16 cellular contexts compared by ENCODE assay signal in genomic region chr20:8755340-8756118, GRCh38.
DNase-seq lines count a peak whose midpoint lies in the region; ATAC-seq and TF ChIP-seq lines count a peak whose summit lies in the region.
"Had no signal": no experiment of that assay in that cellular context is flagged by ENCODE, and none has a peak within 500 bp of the region (broad histone marks: within the 10 kb centered on the region; RNA-seq: fewer than 3 reads in every experiment).

No MANE protein-coding gene starts in this region.

- H2BK5ac ChIP-seq in IMR-90 (ENCODE audit: low read depth, low read length, poor library complexity, severe bottlenecking) (no peak overlapping the region), mesenchymal stem cell (ENCODE audit: low read depth, low read length, poor library complexity, severe bottlenecking) (no peak overlapping the region)

- H2AK5ac ChIP-seq in IMR-90 (ENCODE audit: low read depth, low read length) (0 out of 2 replicates have a peak overlapping the region, but pooled peaks have one; percentile 57), mesenchymal stem cell (ENCODE audit: low read length, severe bottlenecking) (peak overlapping the region; percentile 94)

- in situ Hi-C loops in IMR-90 (cut with MboI; ENCODE audit: low sequenced_read_pairs), result loop anchor here (10.0 kb wide), 1 partner anchor 849 kb away; no protein-coding TSS in a partner anchor

- peak overlapping the region; percentile 51; the same call in 1 of the 2 replicates for H3K18ac ChIP-seq in IMR-90 (ENCODE audit: low read depth, low read length)
- H3K18ac ChIP-seq in mesenchymal stem cell (ENCODE audit: low read depth in 1 of 2, low read length in 2 of 2), result no peak overlapping the region

- H2BK15ac ChIP-seq in IMR-90 (ENCODE audit: low read depth, low read length), result no peak overlapping the region
- H2BK15ac ChIP-seq in mesenchymal stem cell (ENCODE audit: low read depth, poor library complexity, severe bottlenecking), result no peak overlapping the region

- no peak for TF ChIP-seq POLR2A in IMR-90 (IDR thresholded peaks at IDR 0.05; ENCODE audit: low read depth, low read length)

- H2AK9ac ChIP-seq in IMR-90 (replicated peaks; ENCODE audit: low read depth, low read length, poor library complexity), result no peak overlapping the region

- H2BK20ac ChIP-seq in IMR-90 (ENCODE audit: low read depth, low read length), result 0 out of 2 replicates have a peak overlapping the region, but pooled peaks have one; percentile 42

- intact Hi-C loops in IMR-90 (cut with micrococcal nuclease), result loop anchor here (5.0 kb wide), 3 partner anchors 97 to 857 kb away; partner anchors contain the start of gene PLCB4

- H3K36me3 ChIP-seq in IMR-90 (ENCODE audit: control insufficient read depth, insufficient read depth, low read length) (no peaks in the 10 kb centered on the region), mesenchymal stem cell (ENCODE audit: control insufficient read depth in 1 of 2, insufficient read depth in 2 of 2, low read depth in 1 of 2, low read length in 2 of 2) (peaks cover 0 to 2% of the 10 kb centered on the region in 2 experiments)

- H3K4me2 ChIP-seq in IMR-90 (ENCODE audit: low read depth, low read length) (no peak overlapping the region), mesenchymal stem cell (ENCODE audit: low read length, poor library complexity, severe bottlenecking) (no peak overlapping the region)

- dilution Hi-C loops in IMR-90 (cut with HindIII; ENCODE audit: low sequenced_read_pairs, unreplicated experiment), result loop anchor here (25.0 kb wide), 1 partner anchor 607 kb away; no protein-coding TSS in a partner anchor

- H2AFZ ChIP-seq in IMR-90 (replicated peaks; ENCODE audit: low read length, poor library complexity), result no peak overlapping the region
- H2AFZ ChIP-seq in mesenchymal stem cell (ENCODE audit: low read depth, low read length), result no peak overlapping the region

- no peak for TF ChIP-seq RAD21 in IMR-90 (IDR thresholded peaks at IDR 0.05; ENCODE audit: low read length)

- H3K9ac ChIP-seq in IMR-90 (ENCODE audit: low read depth, low read length) (no peak overlapping the region), mesenchymal stem cell (ENCODE audit: low read length) (no peak overlapping the region)

- H3K27me3 ChIP-seq in IMR-90 (ENCODE audit: control insufficient read depth, insufficient read depth, low read length) (no peaks in the 10 kb centered on the region), mesenchymal stem cell (ENCODE audit: control insufficient read depth in 1 of 2, insufficient read depth in 1 of 2, low read length in 2 of 2) (no peaks in the 10 kb centered on the region)

- H2BK12ac ChIP-seq in mesenchymal stem cell (ENCODE audit: low read length in 2 of 2), result no peak overlapping the region

- H3K27ac ChIP-seq in IMR-90 (ENCODE audit: insufficient read depth, low read length) (no peak overlapping the region), mesenchymal stem cell (ENCODE audit: low read length, poor library complexity, severe bottlenecking) (peak overlapping the region; percentile 55)
- H3K27ac ChIP-seq: 22Rv1 had no signal

- BruUV-seq in IMR-90 (replicated peaks; lab: Mats Ljungman, UMichigan), result no TSS peak

- H3K9me3 ChIP-seq in IMR-90 (ENCODE audit: control insufficient read depth, insufficient read depth, low read length), result no peaks in the 10 kb centered on the region
- H3K9me3 ChIP-seq in mesenchymal stem cell (ENCODE audit: control insufficient read depth, low read length), result no peaks in the 10 kb centered on the region

- H3K9me1 ChIP-seq in IMR-90 (ENCODE audit: insufficient read depth, low read length), result peaks cover 5% of the 10 kb centered on the region; the same call in 1 of the 2 replicates

- H4K91ac ChIP-seq in IMR-90 (ENCODE audit: insufficient read depth, low read depth, low read length), result no peak overlapping the region; the same call in 1 of the 2 replicates
- no peak overlapping the region for H4K91ac ChIP-seq in mesenchymal stem cell (ENCODE audit: low read length)

- CTCF ChIA-PET in IMR-90 (lab: Yijun Ruan, JAX), result no interaction called here

- TF ChIP-seq CTCF in IMR-90 (conservative IDR thresholded peaks at IDR 0.05; ENCODE audit: low read depth, low read length), result no peak

- H4K5ac ChIP-seq in IMR-90 (ENCODE audit: low read depth, low read length), result no peak overlapping the region

- POLR2A ChIA-PET in IMR-90 (lab: Charles Lee; ENCODE audit: unreplicated experiment), result no interaction called here

- H3K4me3 ChIP-seq in IMR-90 (ENCODE audit: insufficient read depth, low read depth, low read length) (no peak overlapping the region), mesenchymal stem cell (ENCODE audit: insufficient read depth in 1 of 2, low read depth in 1 of 2, low read length in 2 of 2) (no peak overlapping the region)
- H3K4me3 ChIP-seq: GM12878 had no signal

- ATAC-seq in IMR-90 (ENCODE audit: low read depth) (no peak), HG03175 (IDR thresholded peaks at IDR 0.05; ENCODE audit: unreplicated experiment) (no peak)
- ATAC-seq: GM12878, T-cell had no signal

- H3K4ac ChIP-seq in IMR-90 (ENCODE audit: low read depth, low read length), result peak overlapping the region; percentile 72
- H3K4ac ChIP-seq in mesenchymal stem cell (ENCODE audit: low read depth in 1 of 2, low read length in 2 of 2), result no peak overlapping the region

- H3K79me1 ChIP-seq in IMR-90 (ENCODE audit: low read depth in 1 of 2, low read length in 2 of 2), result no peaks in the 10 kb centered on the region
- H3K79me1 ChIP-seq in mesenchymal stem cell (replicated peaks; ENCODE audit: low read length, poor library complexity, severe bottlenecking), result no peaks in the 10 kb centered on the region

- WGBS in IMR-90 (ENCODE audit: extremely low coverage in 2 of 2, insufficient read length in 1 of 2), 2 experiments, result 40% methylated on average over 1 of the region's 3 CpGs; no CpG with 5 or more reads in 1 of the 2 experiments
- 61% methylated on average over 1 of the region's 3 CpGs for WGBS in mesenchymal stem cell

- H3K14ac ChIP-seq in IMR-90 (replicated peaks; ENCODE audit: low read depth, low read length) (0 out of 2 replicates have a peak overlapping the region, but pooled peaks have one; percentile 44), mesenchymal stem cell (ENCODE audit: low read length in 2 of 2) (no peak overlapping the region)

- peak overlapping the region; percentile 65 for H2BK120ac ChIP-seq in IMR-90 (ENCODE audit: low read depth, low read length)
- no peak overlapping the region for H2BK120ac ChIP-seq in mesenchymal stem cell (ENCODE audit: low read depth, low read length)

- DNase-seq in NCI-H1417 (lab: John Stamatoyannopoulos, UW) (peak in 2 of 3 experiments; percentile 22 to 68), NCI-H1417 treated with DMSO at 0.1 percent for 48 hours (lab: John Stamatoyannopoulos, UW) (no peak), IMR-90 (no peak), NCI-H748 treated with DMSO at 0.1 percent for 48 hours (lab: John Stamatoyannopoulos, UW) (peak; percentile 71), mesenchymal stem cell (no peak), hepatic stellate cell (ENCODE audit: low spot score) (no peak)
- DNase-seq in activated effector memory CD4-positive, alpha-beta T cell treated with anti-CD3 and anti-CD28 coated beads, Interleukin-2, amount 50 U/mL, for 16 hours, result no peak
- DNase-seq: CD8-positive, alpha-beta memory T cell; GDM1; KBM-7; NCI-H1694; NCI-H526; T-cell had no signal

- H3K56ac ChIP-seq in IMR-90 (ENCODE audit: extremely low read depth, insufficient read depth, low read length), result no peak overlapping the region

- no peaks in the 10 kb centered on the region for H4K20me1 ChIP-seq in IMR-90 (ENCODE audit: insufficient read depth, low read length)

- H3K23ac ChIP-seq in IMR-90 (ENCODE audit: low read depth, low read length) (no peak overlapping the region), mesenchymal stem cell (ENCODE audit: low read length in 2 of 2) (no peak overlapping the region)

- H3K4me1 ChIP-seq in IMR-90 (ENCODE audit: control insufficient read depth, insufficient read depth, low read length) (peaks cover 8% of the 10 kb centered on the region), mesenchymal stem cell (ENCODE audit: control insufficient read depth, insufficient read depth, low read depth, low read length) (peaks cover 6% of the 10 kb centered on the region)

- no peak overlapping the region for H4K8ac ChIP-seq in IMR-90 (ENCODE audit: low read depth in 2 of 2, low read length in 2 of 2)
- H4K8ac ChIP-seq in mesenchymal stem cell (ENCODE audit: low read length), result no peak overlapping the region

TF ChIP-seq in IMR-90, 13 proteins besides CTCF, POLR2A, EP300 and RAD21:
- TF ChIP-seq BHLHE40 (IDR thresholded peaks at IDR 0.05; ENCODE audit: low read depth, low read length) (no peak), NFE2L2 (IDR thresholded peaks at IDR 0.05; ENCODE audit: low read depth, low read length) (no peak)

Comparison
In these comparisons a context has a peak if more than half of its experiments do, and no peak if none do; other contexts are left out.
1. DNase-seq: peak in NCI-H1417 (2 of 3) and NCI-H748 treated with DMSO at 0.1 percent for 48 hours (single experiment); none in NCI-H1417 treated with DMSO at 0.1 percent for 48 hours (single experiment), IMR-90 (single experiment), mesenchymal stem cell (single experiment), hepatic stellate cell (single experiment) and activated effector memory CD4-positive, alpha-beta T cell treated with anti-CD3 and anti-CD28 coated beads, Interleukin-2, amount 50 U/mL, for 16 hours (single experiment).